ENCODE assay signal across 21 cellular contexts in genomic region chr6:124226396-124226795, GRCh38.
DNase-seq lines count a peak whose midpoint lies in the region; ATAC-seq and TF ChIP-seq lines count a peak whose summit lies in the region.
"Had no signal": no experiment of that assay in that cellular context is flagged by ENCODE, and none has a peak within 500 bp of the region (broad histone marks: within the 10 kb centered on the region; RNA-seq: fewer than 3 reads in every experiment).

No MANE protein-coding gene starts in this region.

- H3K4me3 ChIP-seq in brain microvascular endothelial cell (ENCODE audit: low read depth, low read length) (no peak overlapping the region), foreskin fibroblast (ENCODE audit: low read depth in 1 of 2, low read length in 2 of 2) (no peak overlapping the region), retinal pigment epithelial cell (ENCODE audit: low read length) (no peak overlapping the region)
- H3K4me3 ChIP-seq: heart left ventricle, mucosa of descending colon, right atrium auricular region, thoracic aorta had no signal

- DNase-seq in HS-5 (ENCODE audit: low read depth), result peak; percentile 18
- peak; percentile 14 for DNase-seq in brain microvascular endothelial cell
- peak; percentile 9 to 48 for DNase-seq in foreskin fibroblast
- peak; percentile 17 for DNase-seq in retinal pigment epithelial cell (ENCODE audit: low read depth)
- no peak for DNase-seq in cerebellar cortex (ENCODE audit: low spot score)
- no peak for DNase-seq in activated CD4-positive, CD25-positive, alpha-beta regulatory T cell treated with anti-CD3 and anti-CD28 coated beads, Interleukin-2, amount 50 U/mL, for 72 hours
- DNase-seq in NCI-H1105 treated with DMSO at 0.1 percent for 48 hours (lab: John Stamatoyannopoulos, UW), result no peak
- DNase-seq: activated CD4-positive, alpha-beta T cell treated with anti-CD3 and anti-CD28 coated beads for 48 hours; erythroblast; heart left ventricle; left ventricle myocardium superior; mucosa of descending colon; NCI-H1694; NCI-H69; SHP77; T-cell had no signal

- in situ Hi-C loops in brain microvascular endothelial cell (cut with HindIII; ENCODE audit: low pct_ligation_motif_present, low sequenced_read_pairs), result no loop called here

- ATAC-seq in GM21526 (IDR thresholded peaks at IDR 0.05; ENCODE audit: low FRiP score, unreplicated experiment), result no peak
- ATAC-seq: activated naive CD4-positive, alpha-beta T cell treated with anti-CD3 and anti-CD28 coated beads, Interleukin-2, amount 50 U/mL, for 72 hours; heart left ventricle; left ventricle myocardium superior; mucosa of descending colon; T-cell had no signal

- no peaks in the 10 kb centered on the region for H3K36me3 ChIP-seq in brain microvascular endothelial cell (replicated peaks)
- H3K36me3 ChIP-seq: heart left ventricle, right atrium auricular region, thoracic aorta had no signal

- H3K27ac ChIP-seq in brain microvascular endothelial cell, result peak overlapping the region; percentile 60
- H3K27ac ChIP-seq: heart left ventricle, HL-60, right atrium auricular region, thoracic aorta had no signal

- TF ChIP-seq CTCF in brain microvascular endothelial cell (IDR thresholded peaks at IDR 0.05; ENCODE audit: low read depth, low read length, missing control alignments) (no peak), foreskin fibroblast (IDR thresholded peaks at IDR 0.05; ENCODE audit: low read depth, low read length) (no peak), retinal pigment epithelial cell (conservative IDR thresholded peaks at IDR 0.05; ENCODE audit: low read depth, low read length) (no peak)

- H3K27me3 ChIP-seq in brain microvascular endothelial cell (replicated peaks), result no peaks in the 10 kb centered on the region
- H3K27me3 ChIP-seq: heart left ventricle, right atrium auricular region had no signal

Comparison
In these comparisons a context has a peak if more than half of its experiments do, and no peak if none do; other contexts are left out.
1. DNase-seq: peak in HS-5 (single experiment), brain microvascular endothelial cell (single experiment), foreskin fibroblast (2 of 2) and retinal pigment epithelial cell (single experiment); none in cerebellar cortex (single experiment), activated CD4-positive, CD25-positive, alpha-beta regulatory T cell treated with anti-CD3 and anti-CD28 coated beads, Interleukin-2, amount 50 U/mL, for 72 hours (single experiment) and NCI-H1105 treated with DMSO at 0.1 percent for 48 hours (single experiment).